ENCODE assay signal across 11 cellular contexts in genomic region chr12:122096591-122097149, GRCh38. TPM values are rescaled to one million over a fixed set of nuclear protein-coding genes. Genes with fewer than 3 reads are reported as not detected.
DNase-seq lines count a peak whose midpoint lies in the region; ATAC-seq and TF ChIP-seq lines count a peak whose summit lies in the region.
"Had no signal": no experiment of that assay in that cellular context is flagged by ENCODE, and none has a peak within 500 bp of the region (broad histone marks: within the 10 kb centered on the region; RNA-seq: fewer than 3 reads in every experiment).

No MANE protein-coding gene starts in this region.

- intact Hi-C loops in dorsolateral prefrontal cortex (cut with DNase I): no loop called here

- H3K36me3 ChIP-seq in upper lobe of left lung: no peaks in the 10 kb centered on the region

- peaks cover 48 to 70% (median 60%) of the 10 kb centered on the region in 4 donors for H3K4me1 ChIP-seq in upper lobe of left lung

- no peaks in the 10 kb centered on the region for H3K9me3 ChIP-seq in upper lobe of left lung

- H3K27me3 ChIP-seq in dorsolateral prefrontal cortex (no peaks in the 10 kb centered on the region), upper lobe of left lung (no peaks in the 10 kb centered on the region)

- no peak for TF ChIP-seq CTCF in dorsolateral prefrontal cortex (IDR thresholded peaks at IDR 0.05 in 54 of 56, conservative IDR thresholded peaks at IDR 0.05 in 2 of 56; ENCODE audit: low read depth in 1 of 56, partially characterized antibody in 56 of 56)
- no peak for TF ChIP-seq CTCF in mesothelial cell of epicardium (IDR thresholded peaks at IDR 0.05; ENCODE audit: unreplicated experiment)
- TF ChIP-seq CTCF in upper lobe of left lung (IDR thresholded peaks at IDR 0.05): no peak
- no peak for TF ChIP-seq CTCF in GM20000 (IDR thresholded peaks at IDR 0.05; ENCODE audit: extremely low read depth, missing control alignments)

- H3K27me3 Mint-ChIP-seq in activated naive CD4-positive, alpha-beta T cell treated with anti-CD3 and anti-CD28 coated beads, Interleukin-2, amount 50 U/mL, for 24 hours: no peaks in the 10 kb centered on the region
- H3K27me3 Mint-ChIP-seq in mesothelial cell of epicardium (ENCODE audit: low read depth): no peaks in the 10 kb centered on the region

- DNase-seq in activated naive CD4-positive, alpha-beta T cell treated with anti-CD3 and anti-CD28 coated beads, Interleukin-2, amount 50 U/mL, for 72 hours (ENCODE audit: low spot score in 2 of 2): no peak
- DNase-seq in dorsolateral prefrontal cortex: peak in 1 of 10 donors; percentile 47
- no peak for DNase-seq in mesothelial cell of epicardium (ENCODE audit: low spot score in 2 of 2, unreplicated experiment in 2 of 2)
- DNase-seq in upper lobe of left lung: no peak
- no peak for DNase-seq in GM20000 (ENCODE audit: low spot score)
- DNase-seq: activated CD4-positive, alpha-beta T cell treated with anti-CD3 and anti-CD28 coated beads for 48 hours; foreskin fibroblast had no signal

- H3K27ac ChIP-seq in dorsolateral prefrontal cortex (peak overlapping the region; percentile 8 to 95 (median 84)), upper lobe of left lung (peak overlapping the region; percentile 69 to 83 (median 74))
- H3K27ac ChIP-seq: HL-60 had no signal

- TF ChIP-seq POLR2A in upper lobe of left lung (IDR thresholded peaks at IDR 0.05): no peak

- peaks cover 1% of the 10 kb centered on the region for H3K36me3 Mint-ChIP-seq in activated naive CD4-positive, alpha-beta T cell treated with anti-CD3 and anti-CD28 coated beads, Interleukin-2, amount 50 U/mL, for 24 hours
- peaks cover 0 to 7% of the 10 kb centered on the region in 2 donors for H3K36me3 Mint-ChIP-seq in activated naive CD4-positive, alpha-beta T cell treated with anti-CD3 and anti-CD28 coated beads, Interleukin-2, amount 50 U/mL, for 72 hours
- no peaks in the 10 kb centered on the region for H3K36me3 Mint-ChIP-seq in mesothelial cell of epicardium

- ATAC-seq in activated naive CD4-positive, alpha-beta T cell treated with anti-CD3 and anti-CD28 coated beads, Interleukin-2, amount 50 U/mL, for 72 hours: no peak
- ATAC-seq in upper lobe of left lung (ENCODE audit: low FRiP score in 2 of 2) (no peak), GM18907 (IDR thresholded peaks at IDR 0.05; ENCODE audit: unreplicated experiment) (no peak), HG02571 (IDR thresholded peaks at IDR 0.05; ENCODE audit: unreplicated experiment) (no peak)

- WGBS in upper lobe of left lung, 2 donors: 73 to 80% methylated on average over 13 to 19 of the region's 20 CpGs

- no peaks in the 10 kb centered on the region for H3K9me3 Mint-ChIP-seq in activated naive CD4-positive, alpha-beta T cell treated with anti-CD3 and anti-CD28 coated beads, Interleukin-2, amount 50 U/mL, for 24 hours
- H3K9me3 Mint-ChIP-seq in activated naive CD4-positive, alpha-beta T cell treated with anti-CD3 and anti-CD28 coated beads, Interleukin-2, amount 50 U/mL, for 72 hours: no peaks in the 10 kb centered on the region
- H3K9me3 Mint-ChIP-seq in mesothelial cell of epicardium: no peaks in the 10 kb centered on the region

- H3K4me3 ChIP-seq in dorsolateral prefrontal cortex (peak overlapping the region in 7 of 59 donors; percentile 1 to 27 (median 7)), upper lobe of left lung (no peak overlapping the region)

- H3K4me3 Mint-ChIP-seq in activated naive CD4-positive, alpha-beta T cell treated with anti-CD3 and anti-CD28 coated beads, Interleukin-2, amount 50 U/mL, for 24 hours: no peak overlapping the region
- H3K4me3 Mint-ChIP-seq in mesothelial cell of epicardium: peak overlapping the region; percentile 35

- no peak for TF ChIP-seq EP300 in upper lobe of left lung (IDR thresholded peaks at IDR 0.05)

- peak overlapping the region; percentile 66 for H3K27ac Mint-ChIP-seq in activated naive CD4-positive, alpha-beta T cell treated with anti-CD3 and anti-CD28 coated beads, Interleukin-2, amount 50 U/mL, for 24 hours
- H3K27ac Mint-ChIP-seq in activated naive CD4-positive, alpha-beta T cell treated with anti-CD3 and anti-CD28 coated beads, Interleukin-2, amount 50 U/mL, for 72 hours: peak overlapping the region in 1 of 2 donors; percentile 17
- peak overlapping the region; percentile 83 for H3K27ac Mint-ChIP-seq in mesothelial cell of epicardium

- peaks cover 54% of the 10 kb centered on the region for H3K4me1 Mint-ChIP-seq in activated naive CD4-positive, alpha-beta T cell treated with anti-CD3 and anti-CD28 coated beads, Interleukin-2, amount 50 U/mL, for 24 hours
- peaks cover 41% of the 10 kb centered on the region for H3K4me1 Mint-ChIP-seq in mesothelial cell of epicardium

RNA-seq across cellular contexts. Expression of gene MLXIP, which starts 18.1 kb away (rescaled TPM):
- 10 to 100 TPM; 34.9 to 36.0 TPM for total RNA-seq in activated naive CD4-positive, alpha-beta T cell treated with anti-CD3 and anti-CD28 coated beads, Interleukin-2, amount 50 U/mL, for 72 hours
- total RNA-seq in dorsolateral prefrontal cortex (10 to 100 TPM; 22.2 to 78.4 (median 49.7) TPM), mesothelial cell of epicardium (65.3 to 67.3 TPM (median 65.7 TPM) in 3 replicates), upper lobe of left lung (100 to 1,000 TPM in 1 of 6 donors, 10 to 100 TPM in 5; 30.4 to 167 (median 55.0) TPM)
